21 cellular contexts compared by ENCODE assay signal in the genomic region with DNA sequence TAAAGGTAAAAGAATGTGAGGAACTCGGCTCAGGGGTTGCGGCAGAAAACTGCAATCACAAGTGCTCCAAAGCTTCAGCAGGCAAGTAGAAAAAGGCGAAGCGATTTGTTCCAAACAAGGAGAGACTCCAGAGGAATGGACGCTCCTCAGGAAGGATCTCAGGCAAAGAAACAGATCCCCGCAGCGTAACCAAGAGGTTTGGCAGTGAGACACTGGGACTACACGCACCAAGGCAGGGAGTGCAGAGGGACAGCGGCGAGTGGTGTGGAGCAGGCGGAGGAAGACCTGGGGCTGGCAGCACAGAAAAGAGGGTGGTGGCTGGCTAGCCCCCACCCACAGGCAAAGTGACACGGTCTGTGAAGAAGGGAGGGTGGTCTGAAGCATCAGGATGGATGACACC. TPM values are rescaled to one million over a fixed set of nuclear protein-coding genes. Genes with fewer than 3 reads are reported as not detected.
DNase-seq lines count a peak whose midpoint lies in the region; ATAC-seq and TF ChIP-seq lines count a peak whose summit lies in the region.
"Had no signal": no experiment of that assay in that cellular context is flagged by ENCODE, and none has a peak within 500 bp of the region (broad histone marks: within the 10 kb centered on the region; RNA-seq: fewer than 3 reads in every experiment).

No MANE protein-coding gene starts in this region.

- no peaks in the 10 kb centered on the region for H3K9me3 ChIP-seq in esophagus muscularis mucosa

- H3K4me3 ChIP-seq in GM23338: no peak overlapping the region
- H3K4me3 ChIP-seq in esophagus muscularis mucosa: no peak overlapping the region
- H3K4me3 ChIP-seq in retinal pigment epithelial cell (ENCODE audit: low read length): peak overlapping the region; percentile 2

- ATAC-seq in GM23338 (no peak), GM18502 (IDR thresholded peaks at IDR 0.05; ENCODE audit: poor library complexity, unreplicated experiment) (no peak), HG03521 (IDR thresholded peaks at IDR 0.05; ENCODE audit: unreplicated experiment) (no peak)

- TF ChIP-seq POLR2A in esophagus muscularis mucosa (IDR thresholded peaks at IDR 0.05; ENCODE audit: low read depth): no peak

- H3K4me3 Mint-ChIP-seq in activated naive CD4-positive, alpha-beta T cell treated with anti-CD3 and anti-CD28 coated beads, Interleukin-2, amount 50 U/mL, for 24 hours: no peak overlapping the region
- no peak overlapping the region for H3K4me3 Mint-ChIP-seq in GM23338
- H3K4me3 Mint-ChIP-seq: HFFc6 had no signal

- peaks cover 13% of the 10 kb centered on the region for H3K36me3 Mint-ChIP-seq in activated naive CD4-positive, alpha-beta T cell treated with anti-CD3 and anti-CD28 coated beads, Interleukin-2, amount 50 U/mL, for 24 hours
- H3K36me3 Mint-ChIP-seq in GM23338 (ENCODE audit: low read depth): peaks cover 48% of the 10 kb centered on the region

- peaks cover 16% of the 10 kb centered on the region for H3K4me1 Mint-ChIP-seq in activated naive CD4-positive, alpha-beta T cell treated with anti-CD3 and anti-CD28 coated beads, Interleukin-2, amount 50 U/mL, for 24 hours
- H3K4me1 Mint-ChIP-seq in GM23338: peaks cover 15% of the 10 kb centered on the region

- TF ChIP-seq CTCF in GM23338 (conservative IDR thresholded peaks at IDR 0.05; ENCODE audit: low read depth in 2 of 2) (no peak), esophagus muscularis mucosa (IDR thresholded peaks at IDR 0.05) (no peak), retinal pigment epithelial cell (conservative IDR thresholded peaks at IDR 0.05; ENCODE audit: low read depth, low read length) (no peak)

- no peaks in the 10 kb centered on the region for H3K27me3 ChIP-seq in GM23338 (ENCODE audit: insufficient read depth)
- H3K27me3 ChIP-seq in esophagus muscularis mucosa: no peaks in the 10 kb centered on the region

- intact Hi-C loops in esophagus muscularis mucosa (cut with DNase I): no loop called here

- H3K79me2 ChIP-seq in GM23338 (replicated peaks; ENCODE audit: insufficient read depth): no peaks in the 10 kb centered on the region

- WGBS in esophagus muscularis mucosa: 96% methylated on average over 12 of the region's 12 CpGs

- no peak overlapping the region for H2AFZ ChIP-seq in GM23338

- H3K4me2 ChIP-seq in GM23338: no peak overlapping the region
- H3K4me2 ChIP-seq: KMS-11 had no signal

- H3K27ac ChIP-seq in GM23338 (ENCODE audit: low read depth): 0 out of 2 replicates have a peak overlapping the region, but pooled peaks have one; percentile 26
- peak overlapping the region in 3 of 4 donors; percentile 18 to 72 (median 36) for H3K27ac ChIP-seq in esophagus muscularis mucosa (replicated peaks in 1 of 4)
- H3K27ac ChIP-seq: C4-2B, KMS-11, RWPE1 had no signal

- H3F3A ChIP-seq in GM23338 (replicated peaks; ENCODE audit: low read depth): peaks cover 6% of the 10 kb centered on the region; the same call in 1 of the 2 replicates

- no peak for TF ChIP-seq EP300 in esophagus muscularis mucosa (IDR thresholded peaks at IDR 0.05)

- no peaks in the 10 kb centered on the region for H3K27me3 Mint-ChIP-seq in activated naive CD4-positive, alpha-beta T cell treated with anti-CD3 and anti-CD28 coated beads, Interleukin-2, amount 50 U/mL, for 24 hours
- H3K27me3 Mint-ChIP-seq in GM23338 (ENCODE audit: insufficient read depth, low read depth, poor library complexity): peaks cover 8% of the 10 kb centered on the region

- no peak for DNase-seq in activated naive CD4-positive, alpha-beta T cell treated with anti-CD3 and anti-CD28 coated beads, Interleukin-2, amount 50 U/mL, for 16 hours
- DNase-seq in GM23338 (ENCODE audit: low spot score) (no peak), esophagus muscularis mucosa (ENCODE audit: extremely low spot score) (no peak), retinal pigment epithelial cell (ENCODE audit: low read depth) (no peak), GF-D8 (lab: John Stamatoyannopoulos, UW) (no peak)
- DNase-seq: DMS53; HFFc6; IMR-90; NCI-H1092 treated with DMSO at 0.1 percent for 48 hours; NCI-H2029 treated with DMSO at 0.1 percent for 48 hours; NCI-H345; NCI-H524; NCI-H774; NK-92 treated with Interleukin-12 subunit alpha and Interleukin-12 subunit beta, amount 100 ng/mL, for 24 hours; SHP77 treated with DMSO at 0.1 percent for 48 hours had no signal

- H3K4me1 ChIP-seq in GM23338 (ENCODE audit: insufficient read depth) (peaks cover 4% of the 10 kb centered on the region; the same call in 1 of the 2 replicates), esophagus muscularis mucosa (peaks cover 39 to 66% (median 53%) of the 10 kb centered on the region in 4 donors)

- no peaks in the 10 kb centered on the region; the same call in 1 of the 2 replicates for H4K20me1 ChIP-seq in GM23338 (replicated peaks; ENCODE audit: insufficient read depth)

- H3K36me3 ChIP-seq in GM23338 (ENCODE audit: insufficient read depth) (peaks cover 7% of the 10 kb centered on the region), esophagus muscularis mucosa (peaks cover 0 to 24% (median 20%) of the 10 kb centered on the region in 4 donors)

- no peaks in the 10 kb centered on the region for H3K9me2 ChIP-seq in GM23338 (ENCODE audit: insufficient read depth)

- peak overlapping the region; percentile 79 for H3K27ac Mint-ChIP-seq in activated naive CD4-positive, alpha-beta T cell treated with anti-CD3 and anti-CD28 coated beads, Interleukin-2, amount 50 U/mL, for 24 hours
- no peak overlapping the region for H3K27ac Mint-ChIP-seq in GM23338
- H3K27ac Mint-ChIP-seq: HFFc6 had no signal

- no peaks in the 10 kb centered on the region for H3K9me3 Mint-ChIP-seq in activated naive CD4-positive, alpha-beta T cell treated with anti-CD3 and anti-CD28 coated beads, Interleukin-2, amount 50 U/mL, for 24 hours
- H3K9me3 Mint-ChIP-seq in GM23338: no peaks in the 10 kb centered on the region
- H3K9me3 Mint-ChIP-seq: HFFc6 had no signal

TF ChIP-seq in GM23338, 12 proteins besides CTCF, POLR2A, EP300 and RAD21 (continues in another document):
- TF ChIP-seq EZH2 (IDR thresholded peaks at IDR 0.05; ENCODE audit: low read depth, unreplicated experiment) (no peak), EZH2phosphoT487 (IDR thresholded peaks at IDR 0.05; ENCODE audit: unreplicated experiment) (no peak), NANOG (IDR thresholded peaks at IDR 0.05; ENCODE audit: borderline replicate concordance) (no peak), STAT1 (IDR thresholded peaks at IDR 0.05; ENCODE audit: unreplicated experiment) (no peak), ZNF462 (CRISPR knock-in tag; IDR thresholded peaks at IDR 0.05) (no peak)

RNA-seq across cellular contexts. Expression of gene GOLPH3, which starts 54.7 kb away (rescaled TPM):
- 96.1 and 113 TPM in 2 replicates for total RNA-seq in GM23338 (2014; rRNA removed; shearing (Covaris generic))
- 61.7 and 68.5 TPM in 2 replicates for polyA plus RNA-seq in GM23338 (2016; fragmentation: Nextera tagmentation; extraction: Ambion mirVana)
- 100 to 1,000 TPM; 149 to 277 (median 187) TPM for total RNA-seq in esophagus muscularis mucosa
